ENCODE assay signal across 26 cellular contexts in the genomic region with DNA sequence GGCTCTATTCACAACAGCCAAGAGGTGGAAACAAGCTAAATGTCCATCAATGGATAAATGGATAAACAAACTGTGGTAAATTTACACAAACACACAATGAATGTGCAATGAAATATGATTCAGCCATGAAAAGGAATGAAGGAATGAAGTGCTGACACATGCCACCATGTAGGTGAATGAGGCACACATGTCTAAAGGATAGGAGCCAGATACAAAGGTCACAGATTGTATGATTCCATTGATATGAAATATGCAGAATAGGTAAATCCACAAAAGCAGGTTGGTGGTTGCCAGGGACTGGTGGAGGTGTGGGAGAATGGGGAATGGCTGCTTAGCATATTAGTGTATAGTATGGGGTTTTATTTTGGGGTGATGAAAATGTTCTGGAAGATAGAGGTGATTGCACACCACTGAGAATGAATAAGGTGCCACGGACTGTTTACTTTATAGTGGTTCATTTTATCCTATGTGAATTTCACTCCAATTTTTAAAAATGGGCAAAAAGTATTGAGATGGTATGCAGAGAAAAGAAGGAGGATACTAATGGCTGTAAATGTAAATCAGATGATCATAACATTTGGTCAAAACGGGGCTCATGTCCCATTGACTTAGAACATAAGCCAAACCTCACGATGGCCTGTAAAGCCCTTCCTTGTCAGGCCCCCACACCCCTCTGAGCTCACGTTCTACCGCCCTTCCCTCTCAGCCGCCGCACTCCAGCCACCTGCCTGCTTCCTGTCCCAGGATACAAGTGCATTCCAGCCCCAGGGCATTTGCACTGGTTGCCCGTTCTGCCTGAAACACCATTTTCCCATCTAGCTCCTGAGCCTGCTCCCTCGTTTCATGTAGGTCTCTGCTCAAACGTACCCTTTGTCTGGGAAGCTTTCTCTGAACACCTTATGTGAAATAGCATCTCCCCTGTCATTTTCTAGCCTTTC.
"Had no signal": no experiment of that assay in that cellular context is flagged by ENCODE, and none has a peak within 500 bp of the region (broad histone marks: within the 10 kb centered on the region; RNA-seq: fewer than 3 reads in every experiment).

No MANE protein-coding gene starts in this region.

- H3K27me3 ChIP-seq: dorsolateral prefrontal cortex, gastrocnemius medialis, right lobe of liver, stomach, thyroid gland, upper lobe of left lung had no signal

- DNase-seq: dorsolateral prefrontal cortex; effector CD8-positive, alpha-beta T cell; foreskin fibroblast; gastrocnemius medialis; kidney; mucosa of descending colon; naive B cell; right lobe of liver; stimulated activated CD4-positive, alpha-beta T cell treated with anti-CD3 and anti-CD28 coated beads, Interleukin-2, amount 100 ng/mL, for 24 hours; stimulated activated CD4-positive, alpha-beta T cell treated with anti-CD3 and anti-CD28 coated beads, Interleukin-4, amount 100 ng/mL, for 24 hours; stimulated activated naive CD4-positive, alpha-beta T cell treated with Interleukin-2 at 50 U/mL for 16 hours; stomach; thyroid gland; upper lobe of left lung had no signal

- H3K4me3 ChIP-seq: dorsolateral prefrontal cortex, gastrocnemius medialis, lung, mucosa of descending colon, right lobe of liver, stomach, thyroid gland, upper lobe of left lung had no signal

- H3K4me1 ChIP-seq: gastrocnemius medialis, parathyroid adenoma, stomach, thyroid gland had no signal

- H3K9ac ChIP-seq: parathyroid adenoma had no signal

- H3K27ac Mint-ChIP-seq: endodermal cell; memory B cell; mesothelial cell of epicardium; naive B cell; natural killer cell treated with Interleukin-12 subunit alpha and Interleukin-12 subunit beta and Interleukin-15 and Interleukin-18, amount 100 ng/mL, for 72 hours; progenitor cell of endocrine pancreas; stimulated activated effector memory CD8-positive, alpha-beta T cell treated with anti-CD3 and anti-CD28 coated beads, Interleukin-12 subunit alpha, Interleukin-12 subunit beta, amount 100 ng/mL, for 72 hours had no signal

- H3K4me1 Mint-ChIP-seq: endodermal cell; memory B cell; naive B cell; stimulated activated effector memory CD8-positive, alpha-beta T cell treated with anti-CD3 and anti-CD28 coated beads, Interleukin-12 subunit alpha, Interleukin-12 subunit beta, amount 100 ng/mL, for 72 hours had no signal

- H2AFZ ChIP-seq: parathyroid adenoma had no signal

- H3K79me2 ChIP-seq: parathyroid adenoma had no signal

- ATAC-seq: esophagus mucosa; gastrocnemius medialis; left lobe of liver; mucosa of descending colon; natural killer cell treated with Interleukin-12 subunit alpha and Interleukin-12 subunit beta and Interleukin-15 and Interleukin-18, amount 100 ng/mL, for 72 hours; right lobe of liver; stimulated activated effector memory CD8-positive, alpha-beta T cell treated with anti-CD3 and anti-CD28 coated beads, Interleukin-12 subunit alpha, Interleukin-12 subunit beta, amount 100 ng/mL, for 72 hours had no signal

- H3K4me3 Mint-ChIP-seq: endodermal cell; memory B cell; mesothelial cell of epicardium; naive B cell; natural killer cell treated with Interleukin-12 subunit alpha and Interleukin-12 subunit beta and Interleukin-15 and Interleukin-18, amount 100 ng/mL, for 72 hours; neural crest cell; stimulated activated effector memory CD8-positive, alpha-beta T cell treated with anti-CD3 and anti-CD28 coated beads, Interleukin-12 subunit alpha, Interleukin-12 subunit beta, amount 100 ng/mL, for 72 hours had no signal

- H3K27ac ChIP-seq: dorsolateral prefrontal cortex, epithelial cell of prostate, gastrocnemius medialis, parathyroid adenoma, right lobe of liver, stomach, thyroid gland, upper lobe of left lung had no signal

- H3K9me3 ChIP-seq: gastrocnemius medialis, mucosa of descending colon, right lobe of liver, thyroid gland, upper lobe of left lung had no signal

- H3K36me3 ChIP-seq: gastrocnemius medialis, right lobe of liver, stomach, thyroid gland, upper lobe of left lung had no signal

- H3K36me3 Mint-ChIP-seq: memory B cell; naive B cell; natural killer cell treated with Interleukin-12 subunit alpha and Interleukin-12 subunit beta and Interleukin-15 and Interleukin-18, amount 100 ng/mL, for 72 hours; stimulated activated effector memory CD8-positive, alpha-beta T cell treated with anti-CD3 and anti-CD28 coated beads, Interleukin-12 subunit alpha, Interleukin-12 subunit beta, amount 100 ng/mL, for 72 hours had no signal
